8 cellular contexts compared by ENCODE assay signal in the genomic region with DNA sequence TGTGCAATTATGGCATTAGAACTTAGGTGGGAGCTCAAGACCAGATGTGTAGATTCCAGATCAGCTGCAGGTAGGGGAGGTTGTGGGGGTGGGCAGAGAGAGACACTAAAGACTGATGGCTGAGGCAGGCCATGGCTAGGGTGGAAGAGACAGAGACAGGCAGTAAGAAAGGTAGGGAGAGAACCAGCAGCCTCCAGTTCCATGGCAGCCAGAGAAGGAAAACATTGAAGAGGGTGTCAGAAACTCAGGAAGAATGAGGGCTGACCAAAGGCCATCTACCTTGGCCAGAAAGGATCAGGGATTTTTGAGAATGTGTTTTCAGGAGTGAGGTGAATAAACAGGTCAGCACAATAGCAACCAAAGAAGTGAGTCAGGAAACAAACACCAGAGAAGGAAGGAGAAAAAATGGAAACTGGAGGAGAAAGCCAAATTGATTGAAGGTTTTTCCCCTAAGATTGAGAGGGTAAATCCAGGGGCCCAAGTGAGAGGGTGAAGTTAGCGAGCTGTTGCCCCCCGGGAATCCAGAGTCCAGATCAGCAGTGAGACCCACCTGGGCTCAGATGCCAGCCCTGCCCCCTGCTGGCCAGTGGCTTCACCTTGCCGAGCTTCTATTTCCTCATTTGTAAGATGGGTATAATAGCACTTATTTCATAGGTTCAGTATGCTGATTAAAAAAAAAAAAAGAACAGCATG. TPM values are rescaled to one million over a fixed set of nuclear protein-coding genes. Genes with fewer than 3 reads are reported as not detected.
DNase-seq lines count a peak whose midpoint lies in the region; ATAC-seq and TF ChIP-seq lines count a peak whose summit lies in the region.

No MANE protein-coding gene starts in this region.

- H3K27me3 ChIP-seq in HCT116 (ENCODE audit: insufficient read depth, low read length), result no peaks in the 10 kb centered on the region

- H3K9me2 ChIP-seq in HCT116 (ENCODE audit: insufficient read depth), result no peaks in the 10 kb centered on the region

- TF ChIP-seq CTCF in C4-2B (conservative IDR thresholded peaks at IDR 0.05) (peak; percentile 96), HCT116 (IDR thresholded peaks at IDR 0.05 in 2 of 3, conservative IDR thresholded peaks at IDR 0.05 in 1 of 3; ENCODE audit: borderline replicate concordance in 1 of 3, insufficient read depth in 1 of 3, low read depth in 2 of 3, low read length in 2 of 3) (peak; percentile 83 to 93 (median 91))

- DNase-seq in HCT116 (ENCODE audit: low read depth, low spot score), result no peak
- DNase-seq in SK-N-DZ (ENCODE audit: low spot score), result peak; percentile 30
- DNase-seq in activated naive CD8-positive, alpha-beta T cell treated with anti-CD3 and anti-CD28 coated beads, Interleukin-2, amount 50 U/mL, for 16 hours (ENCODE audit: low read depth, low spot score), result peak; percentile 27
- DNase-seq in immature natural killer cell, result peak; percentile 38 to 54 (median 46)
- DNase-seq in stimulated activated CD4-positive, alpha-beta T cell treated with anti-CD3 and anti-CD28 coated beads, Interleukin-4, amount 100 ng/mL, for 48 hours (ENCODE audit: low read depth in 2 of 2), result peak; percentile 44 to 46
- DNase-seq in T1000 (lab: John Stamatoyannopoulos, UW), result no peak

- POLR2A ChIA-PET in HCT116 (lab: Charles Lee), result interaction anchor here (1.0 kb wide), 1 partner anchor 17 kb away, joined by 3 read pairs; no protein-coding TSS in a partner anchor

- H3K9ac ChIP-seq in HCT116 (ENCODE audit: low read length), result no peak overlapping the region

- RAD21 ChIA-PET in HCT116 (lab: Charles Lee; ENCODE audit: low non-redundant PET in 1 of 2, low total read pairs in 2 of 2, uncharacterized antibody in 2 of 2, unreplicated experiment in 2 of 2), result interaction anchor here (1.2 to 1.4 kb wide), 2 partner anchors 71 kb away, joined by 5 to 6 read pairs; no protein-coding TSS in a partner anchor

- H3K27ac Mint-ChIP-seq in immature natural killer cell, result no peak overlapping the region

- no peaks in the 10 kb centered on the region for H4K20me1 ChIP-seq in HCT116 (ENCODE audit: insufficient read depth)

- H3K79me2 ChIP-seq in HCT116 (ENCODE audit: insufficient read depth, low read length), result no peaks in the 10 kb centered on the region

- peak; percentile 81 for ATAC-seq in HCT116
- no peak for ATAC-seq in GM19324 (IDR thresholded peaks at IDR 0.05; ENCODE audit: low FRiP score, unreplicated experiment)

- intact Hi-C loops in HCT116 (cut with micrococcal nuclease), result loop anchor here (1.0 to 5.0 kb wide), 3 partner anchors 52 to 237 kb away; no protein-coding TSS in a partner anchor

- peaks cover 0 to 17% of the 10 kb centered on the region in 2 experiments; a peak in 2 of 4 replicates for H3K4me1 ChIP-seq in HCT116 (ENCODE audit: control insufficient read depth in 1 of 2, insufficient read depth in 2 of 2, low read length in 2 of 2)

- no TSS peak for BruUV-seq in HCT116 (replicated peaks; lab: Mats Ljungman, UMichigan)

- no peaks in the 10 kb centered on the region for H3K9me3 ChIP-seq in HCT116 (ENCODE audit: control insufficient read depth in 1 of 2, insufficient read depth in 1 of 2, low read depth in 1 of 2, low read length in 2 of 2)

- H3K27me3 Mint-ChIP-seq in immature natural killer cell (ENCODE audit: low read depth in 3 of 3), result peaks cover 18 to 20% (median 19%) of the 10 kb centered on the region in 3 donors

- CTCF ChIA-PET in HCT116 (lab: Charles Lee), result interaction anchor here (0.7 to 3.2 kb wide), 17 partner anchors 9 to 224 kb away, joined by 4 to 20 read pairs (median 7); a partner anchor contains a TSS

- peaks cover 12 to 19% (median 17%) of the 10 kb centered on the region in 3 donors for H3K36me3 Mint-ChIP-seq in immature natural killer cell

- H3K4me3 Mint-ChIP-seq in immature natural killer cell, result no peak overlapping the region

- TF ChIP-seq RAD21 in HCT116 (IDR thresholded peaks at IDR 0.05; ENCODE audit: low read depth), result peak; percentile 76

- H3K9me3 Mint-ChIP-seq in immature natural killer cell, result no peaks in the 10 kb centered on the region

- no peak overlapping the region for H3K4me2 ChIP-seq in HCT116 (ENCODE audit: low read length)

- H2AFZ ChIP-seq in HCT116 (ENCODE audit: low read depth, low read length, poor library complexity, severe bottlenecking), result no peak overlapping the region

- H3K27ac ChIP-seq in C4-2B (peak overlapping the region; percentile 100), HCT116 (ENCODE audit: low read depth, low read length) (no peak overlapping the region)

- peaks cover 4 to 13% of the 10 kb centered on the region in 2 donors for H3K4me1 Mint-ChIP-seq in immature natural killer cell

- H3K4me3 ChIP-seq in HCT116 (replicated peaks in 1 of 2; ENCODE audit: low read depth in 1 of 2, low read length in 2 of 2), result no peak overlapping the region

- no peaks in the 10 kb centered on the region for H3K36me3 ChIP-seq in HCT116 (ENCODE audit: control insufficient read depth in 1 of 2, insufficient read depth in 2 of 2, low read length in 2 of 2)

- no peak for TF ChIP-seq POLR2A in HCT116 (IDR thresholded peaks at IDR 0.05; ENCODE audit: borderline replicate concordance, extremely low read depth, insufficient read depth, insufficient read length)

TF ChIP-seq in HCT116, 20 proteins besides CTCF, POLR2A, EP300 and RAD21:
- no peak for TF ChIP-seq FOSL1 (IDR thresholded peaks at IDR 0.05; ENCODE audit: low read depth)
- no peak for TF ChIP-seq CBX3 (IDR thresholded peaks at IDR 0.05; ENCODE audit: low read depth)
- no peak for TF ChIP-seq SIN3A (IDR thresholded peaks at IDR 0.05; ENCODE audit: low read depth)
- no peak for TF ChIP-seq YY1 (IDR thresholded peaks at IDR 0.05; ENCODE audit: extremely low read depth, insufficient replicate concordance, low read depth, low read length)
- TF ChIP-seq JUND (IDR thresholded peaks at IDR 0.05), result no peak
- no peak for TF ChIP-seq SP1 (IDR thresholded peaks at IDR 0.05; ENCODE audit: low read depth)
- no peak for TF ChIP-seq ZFX (IDR thresholded peaks at IDR 0.05)

RNA-seq across cellular contexts. Expression of a gene that starts 41.0 kb away (rescaled TPM):
- total RNA-seq in HCT116 (2021; ENCODE audit: unreplicated experiment), result 40.8 TPM
- polyA plus RNA-seq in HCT116 (2012), result 23.2 and 26.8 TPM in 2 replicates
- polyA plus RNA-seq in SK-N-DZ (2014; cell fraction: cytosol; rRNA removed), result 8.2 and 13.7 TPM in 2 replicates
- 3.5 and 5.1 TPM in 2 replicates for polyA plus RNA-seq in SK-N-DZ (2014; cell fraction: nucleus; rRNA removed)
- polyA plus RNA-seq in immature natural killer cell, result 10 to 100 TPM; 26.9 to 70.6 (median 33.1) TPM

Comparison
In these comparisons a context has a peak if more than half of its experiments do, and no peak if none do; other contexts are left out.
1. DNase-seq: peak in SK-N-DZ (single experiment), activated naive CD8-positive, alpha-beta T cell treated with anti-CD3 and anti-CD28 coated beads, Interleukin-2, amount 50 U/mL, for 16 hours (single experiment), immature natural killer cell (3 of 3) and stimulated activated CD4-positive, alpha-beta T cell treated with anti-CD3 and anti-CD28 coated beads, Interleukin-4, amount 100 ng/mL, for 48 hours (2 of 2); none in HCT116 (single experiment) and T1000 (single experiment).